In genomic region chr22:37608477-37609239, GRCh38 we compare ENCODE assay signal across 8 cellular contexts. TPM values are rescaled to one million over a fixed set of nuclear protein-coding genes. Genes with fewer than 3 reads are reported as not detected.
A peak's percentile ranks its signal among the peaks of the same experiment; 100 is the strongest.
DNase-seq lines count a peak whose midpoint lies in the region; ATAC-seq and TF ChIP-seq lines count a peak whose summit lies in the region.

Gene GGA1, plus strand, starts transcription at chr22:37608834. Its CDS starts 27 bp downstream, at chr22:37608861.

- H3K27me3 ChIP-seq in WERI-Rb-1 (ENCODE audit: insufficient read depth, low read depth, severe bottlenecking) (no peaks in the 10 kb centered on the region), breast epithelium (no peaks in the 10 kb centered on the region), skeletal muscle tissue (ENCODE audit: control insufficient read depth in 3 of 3, insufficient read depth in 3 of 3, low read length in 3 of 3) (peaks cover 0 to 3% (median 0%) of the 10 kb centered on the region in 3 donors)

- H3K9me3 ChIP-seq in WERI-Rb-1 (ENCODE audit: severe bottlenecking), result no peaks in the 10 kb centered on the region
- H3K9me3 ChIP-seq in breast epithelium, result no peaks in the 10 kb centered on the region
- no peaks in the 10 kb centered on the region for H3K9me3 ChIP-seq in iPS-18c (ENCODE audit: control insufficient read depth, insufficient read depth, low read length)
- no peaks in the 10 kb centered on the region for H3K9me3 ChIP-seq in skeletal muscle tissue (ENCODE audit: control insufficient read depth in 3 of 3, low read length in 3 of 3)

- TF ChIP-seq CTCF in AG04449 (IDR thresholded peaks at IDR 0.05; ENCODE audit: insufficient read depth, low read length, missing control alignments) (no peak), WERI-Rb-1 (IDR thresholded peaks at IDR 0.05; ENCODE audit: low read depth, low read length) (no peak), breast epithelium (IDR thresholded peaks at IDR 0.05) (peak in 1 of 3 donors; percentile 21)

- peak; percentile 53 for TF ChIP-seq POLR2A in breast epithelium (IDR thresholded peaks at IDR 0.05)

- no peaks in the 10 kb centered on the region; the same call in 1 of the 2 replicates for H3K36me3 ChIP-seq in WERI-Rb-1
- no peaks in the 10 kb centered on the region for H3K36me3 ChIP-seq in breast epithelium
- H3K36me3 ChIP-seq in skeletal muscle tissue (ENCODE audit: control insufficient read depth in 3 of 3, insufficient read depth in 3 of 3, low read length in 3 of 3), result no peaks in the 10 kb centered on the region

- CTCF ChIA-PET in AG04449 (lab: Yijun Ruan, JAX), result interaction anchor here (0.8 to 29.4 kb wide), 18 partner anchors 11 to 348 kb away, joined by 3 to 454 read pairs (median 10); partner anchors contain the start of genes LGALS1 and SH3BP1

- peak; percentile 83 for ATAC-seq in GM18907 (IDR thresholded peaks at IDR 0.05; ENCODE audit: unreplicated experiment)
- peak; percentile 78 for ATAC-seq in HG03139 (IDR thresholded peaks at IDR 0.05; ENCODE audit: unreplicated experiment)

- peak within 1 kb of the TSS; percentile 88 to 92 (median 89) for H3K9ac ChIP-seq in skeletal muscle tissue (ENCODE audit: low read depth in 1 of 3, low read length in 3 of 3)

- POLR2A ChIA-PET in AG04449 (lab: Yijun Ruan, JAX), result interaction anchor here (0.6 to 2.5 kb wide), 8 partner anchors 16 to 200 kb away, joined by 3 to 18 read pairs (median 7); partner anchors contain the start of genes LGALS1 and LGALS2

- H3K4me1 ChIP-seq in breast epithelium, result peaks cover 0 to 11% of the 10 kb centered on the region in 2 donors
- H3K4me1 ChIP-seq in skeletal muscle tissue (ENCODE audit: control insufficient read depth in 3 of 3, insufficient read depth in 3 of 3, low read length in 3 of 3), result peaks cover 29 to 35% (median 32%) of the 10 kb centered on the region in 3 donors

- DNase-seq in AG04449 (ENCODE audit: low read depth, low spot score) (peak; percentile 83), NCI-H2227 (lab: John Stamatoyannopoulos, UW; ENCODE audit: unreplicated experiment) (peak; percentile 96), WERI-Rb-1 (peak; percentile 94), breast epithelium (ENCODE audit: low spot score in 2 of 2) (peak; percentile 95)

- intact Hi-C loops in breast epithelium (cut with DNase I; ENCODE audit: low total_unique reads), result no loop called here

- H3K4me3 ChIP-seq in AG04449 (ENCODE audit: low read depth, low read length) (peak within 1 kb of the TSS; percentile 86), WERI-Rb-1 (ENCODE audit: low read depth, low read length) (peak within 1 kb of the TSS; percentile 92), breast epithelium (peak within 1 kb of the TSS; percentile 79 to 96 (median 95)), iPS-18c (ENCODE audit: insufficient read depth, low read depth, low read length) (peak within 1 kb of the TSS; percentile 87), skeletal muscle tissue (ENCODE audit: low read length in 3 of 3) (peak within 1 kb of the TSS; percentile 86 to 89 (median 87))

- H3K27ac ChIP-seq in WERI-Rb-1 (peak within 1 kb of the TSS; percentile 95), breast epithelium (peak within 1 kb of the TSS; percentile 95 to 96), skeletal muscle tissue (ENCODE audit: low read depth, low read length) (peak within 1 kb of the TSS; percentile 95)

RNA-seq across cellular contexts. Expression of gene GGA1, which starts in this region (rescaled TPM):
- total RNA-seq in breast epithelium (10 to 100 TPM; 36.6 to 63.9 (median 54.7) TPM), skeletal muscle tissue (15.7 TPM)

Comparison
In these comparisons a context has a peak if more than half of its experiments do, and no peak if none do; other contexts are left out.
1. Peak in every context shown above with its lines: DNase-seq, ATAC-seq, H3K4me3 ChIP-seq and H3K27ac ChIP-seq.